ENCODE assay signal across 11 cellular contexts in genomic region chr1:114988095-114988494, GRCh38. TPM values are rescaled to one million over a fixed set of nuclear protein-coding genes. Genes with fewer than 3 reads are reported as not detected.
"Had no signal": no experiment of that assay in that cellular context is flagged by ENCODE, and none has a peak within 500 bp of the region (broad histone marks: within the 10 kb centered on the region; RNA-seq: fewer than 3 reads in every experiment).

No MANE protein-coding gene starts in this region.

- DNase-seq: GM23248, GOT3, H7, H9, HCEC 1CT, HFFc6 had no signal

- H3K4me1 Mint-ChIP-seq: GM23338, H9 had no signal

- H3K27ac ChIP-seq: GM23248 had no signal

- H3K4me3 ChIP-seq: GM23248, GM23338, HAP-1 had no signal

- H3K4me1 ChIP-seq: HAP-1 had no signal

- H3K36me3 ChIP-seq: HAP-1 had no signal

- ATAC-seq: GM23338, HCT116 had no signal

- H3K9ac ChIP-seq: GM23248 had no signal

- H3K4me3 Mint-ChIP-seq: GM23338, H9, HFFc6 had no signal

- H3K27ac Mint-ChIP-seq: GM23338, H9, HFFc6 had no signal

RNA-seq across cellular contexts. Expression of gene TSHB, which starts 41.5 kb away (rescaled TPM):
- total RNA-seq: GM23248, GM23338, H1, H4, H7, H9, HFFc6 had no signal
